9 cellular contexts compared by ENCODE assay signal in the genomic region with DNA sequence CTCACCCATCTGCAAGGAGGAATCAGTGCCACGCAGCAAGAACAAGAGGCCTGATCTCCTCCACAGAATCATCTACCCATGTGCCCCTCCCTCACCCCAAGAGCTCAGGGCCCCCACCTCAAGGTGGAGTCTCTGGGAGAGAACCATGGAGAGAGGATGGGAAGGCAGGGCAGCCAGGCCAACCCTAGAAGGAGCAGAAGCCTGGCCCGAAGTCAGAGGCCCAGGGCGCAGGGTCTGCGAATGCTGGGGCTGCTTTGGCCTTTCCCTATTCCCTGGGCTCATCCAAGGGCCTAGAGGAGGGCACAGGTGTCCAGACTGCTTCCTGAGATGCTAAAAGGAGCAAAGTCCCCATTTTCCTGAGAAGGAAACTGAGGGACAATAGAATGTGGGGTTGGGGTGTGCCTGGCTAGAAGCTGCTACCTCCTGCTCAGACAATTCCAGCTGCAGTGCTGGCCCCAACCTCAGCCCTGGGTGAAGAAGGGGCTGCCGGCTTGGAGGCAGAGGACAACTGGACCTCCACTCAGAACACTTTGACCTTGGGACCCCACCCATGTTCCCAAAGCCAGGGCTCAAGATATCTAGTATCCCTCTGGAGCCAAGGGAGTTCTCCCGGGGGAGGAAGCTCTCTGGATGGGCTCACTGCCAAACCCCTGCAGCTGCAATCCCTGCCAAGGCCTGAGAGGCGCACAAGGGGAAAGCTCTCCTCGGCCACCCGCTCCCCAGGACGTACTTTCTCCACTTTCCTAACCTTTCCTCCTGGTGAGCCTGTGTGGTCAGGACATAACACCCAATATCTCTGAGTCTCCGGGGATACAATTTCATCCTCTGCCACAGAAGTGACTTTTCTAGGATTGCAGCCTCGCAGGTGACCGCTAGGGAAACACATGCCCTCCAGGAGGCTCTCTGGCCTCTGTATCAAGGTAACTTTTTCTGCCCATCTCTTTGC. TPM values are rescaled to one million over a fixed set of nuclear protein-coding genes. Genes with fewer than 3 reads are reported as not detected.
DNase-seq lines count a peak whose midpoint lies in the region; ATAC-seq and TF ChIP-seq lines count a peak whose summit lies in the region.
"Had no signal": no experiment of that assay in that cellular context is flagged by ENCODE, and none has a peak within 500 bp of the region (broad histone marks: within the 10 kb centered on the region; RNA-seq: fewer than 3 reads in every experiment).

No MANE protein-coding gene starts in this region.

- no peaks in the 10 kb centered on the region for H3K27me3 ChIP-seq in liver (ENCODE audit: control insufficient read depth in 4 of 4, insufficient read depth in 4 of 4, low read length in 3 of 4)

- H3K27ac ChIP-seq in liver (ENCODE audit: low read depth in 1 of 2, low read length in 2 of 2) = no peak overlapping the region

- H3K9ac ChIP-seq in liver (ENCODE audit: low read depth in 1 of 2, low read length in 2 of 2) = no peak overlapping the region

- no peaks in the 10 kb centered on the region for H3K27me3 Mint-ChIP-seq in activated naive CD4-positive, alpha-beta T cell treated with anti-CD3 and anti-CD28 coated beads for 36 hours (ENCODE audit: low read depth)
- H3K27me3 Mint-ChIP-seq in stimulated activated naive B cell treated with anti-CD40 and anti-IgM and Interleukin-4, amounts not matched to agents 10 μg/mL and 1 μg/mL and 100 μg/mL, for 72 hours = no peaks in the 10 kb centered on the region

- H3K9me3 ChIP-seq in liver (ENCODE audit: control insufficient read depth in 4 of 4, low read length in 3 of 4) = no peaks in the 10 kb centered on the region

- H3K4me1 Mint-ChIP-seq in activated naive CD4-positive, alpha-beta T cell treated with anti-CD3 and anti-CD28 coated beads for 36 hours (ENCODE audit: low read depth) = peaks cover 15% of the 10 kb centered on the region
- peaks cover 50 to 83% of the 10 kb centered on the region in 2 donors for H3K4me1 Mint-ChIP-seq in stimulated activated naive B cell treated with anti-CD40 and anti-IgM and Interleukin-4, amounts not matched to agents 10 μg/mL and 1 μg/mL and 100 μg/mL, for 72 hours

- peak; percentile 14 for DNase-seq in activated naive CD4-positive, alpha-beta T cell treated with anti-CD3 and anti-CD28 coated beads for 36 hours
- no peak for DNase-seq in activated naive CD4-positive, alpha-beta T cell treated with anti-CD3 and anti-CD28 coated beads, Interleukin-2, amount 50 U/mL, for 72 hours (ENCODE audit: low spot score in 2 of 2)
- DNase-seq in NCI-H460 (ENCODE audit: extremely low read depth, low read depth) (peak; percentile 73), cerebellar cortex (ENCODE audit: low spot score) (peak; percentile 56), ureter (ENCODE audit: low spot score) (peak; percentile 83)
- no peak for DNase-seq in stimulated activated naive B cell treated with anti-CD40 and anti-IgM and Interleukin-4, amounts not matched to agents 10 μg/mL and 1 μg/mL and 100 μg/mL, for 72 hours

- H3K9me3 Mint-ChIP-seq in activated naive CD4-positive, alpha-beta T cell treated with anti-CD3 and anti-CD28 coated beads for 36 hours = no peaks in the 10 kb centered on the region
- H3K9me3 Mint-ChIP-seq in activated naive CD4-positive, alpha-beta T cell treated with anti-CD3 and anti-CD28 coated beads, Interleukin-2, amount 50 U/mL, for 72 hours = no peaks in the 10 kb centered on the region
- no peaks in the 10 kb centered on the region for H3K9me3 Mint-ChIP-seq in stimulated activated naive B cell treated with anti-CD40 and anti-IgM and Interleukin-4, amounts not matched to agents 10 μg/mL and 1 μg/mL and 100 μg/mL, for 72 hours

- 51% methylated on average over 13 of the region's 13 CpGs for WGBS in liver

- CTCF ChIA-PET in activated naive CD4-positive, alpha-beta T cell treated with anti-CD3 and anti-CD28 coated beads for 36 hours (lab: Charles Lee) = interaction anchor here (1.6 to 1.8 kb wide), 2 partner anchors 13 to 84 kb away, joined by 3 to 4 read pairs; no protein-coding TSS in a partner anchor

- peak; percentile 65 for TF ChIP-seq CTCF in liver (IDR thresholded peaks at IDR 0.05; ENCODE audit: low read depth, low read length, missing input control)

- no peaks in the 10 kb centered on the region for H3K36me3 ChIP-seq in liver (ENCODE audit: control insufficient read depth in 4 of 4, insufficient read depth in 3 of 4, low read depth in 1 of 4, low read length in 3 of 4)

- intact Hi-C loops in activated naive CD4-positive, alpha-beta T cell treated with anti-CD3 and anti-CD28 coated beads for 36 hours (cut with micrococcal nuclease) = no loop called here

- peak; percentile 7 to 43 for TF ChIP-seq RAD21 in liver (IDR thresholded peaks at IDR 0.05)

- H3K27ac Mint-ChIP-seq in activated naive CD4-positive, alpha-beta T cell treated with anti-CD3 and anti-CD28 coated beads for 36 hours = no peak overlapping the region
- H3K27ac Mint-ChIP-seq in activated naive CD4-positive, alpha-beta T cell treated with anti-CD3 and anti-CD28 coated beads, Interleukin-2, amount 50 U/mL, for 72 hours = peak overlapping the region in 1 of 2 donors; percentile 57
- H3K27ac Mint-ChIP-seq in stimulated activated naive B cell treated with anti-CD40 and anti-IgM and Interleukin-4, amounts not matched to agents 10 μg/mL and 1 μg/mL and 100 μg/mL, for 72 hours = no peak overlapping the region
- H3K27ac Mint-ChIP-seq: activated naive CD8-positive, alpha-beta T cell had no signal

- no peaks in the 10 kb centered on the region for H3K36me3 Mint-ChIP-seq in activated naive CD4-positive, alpha-beta T cell treated with anti-CD3 and anti-CD28 coated beads for 36 hours (ENCODE audit: low read depth)
- H3K36me3 Mint-ChIP-seq in activated naive CD4-positive, alpha-beta T cell treated with anti-CD3 and anti-CD28 coated beads, Interleukin-2, amount 50 U/mL, for 72 hours = no peaks in the 10 kb centered on the region
- H3K36me3 Mint-ChIP-seq in stimulated activated naive B cell treated with anti-CD40 and anti-IgM and Interleukin-4, amounts not matched to agents 10 μg/mL and 1 μg/mL and 100 μg/mL, for 72 hours = no peaks in the 10 kb centered on the region
- H3K36me3 Mint-ChIP-seq: activated naive CD8-positive, alpha-beta T cell had no signal

- H3K4me1 ChIP-seq in liver (ENCODE audit: control insufficient read depth in 4 of 4, insufficient read depth in 4 of 4, low read length in 3 of 4) = peaks cover 0 to 18% (median 1%) of the 10 kb centered on the region in 4 donors

- H3K4me3 Mint-ChIP-seq in activated naive CD4-positive, alpha-beta T cell treated with anti-CD3 and anti-CD28 coated beads for 36 hours = no peak overlapping the region
- no peak overlapping the region for H3K4me3 Mint-ChIP-seq in stimulated activated naive B cell treated with anti-CD40 and anti-IgM and Interleukin-4, amounts not matched to agents 10 μg/mL and 1 μg/mL and 100 μg/mL, for 72 hours

- no peak overlapping the region for H3K4me3 ChIP-seq in liver (ENCODE audit: low read depth in 1 of 3, low read length in 3 of 3)

- no peak for ATAC-seq in activated naive CD4-positive, alpha-beta T cell treated with anti-CD3 and anti-CD28 coated beads, Interleukin-2, amount 50 U/mL, for 72 hours
- ATAC-seq in GM19452 (IDR thresholded peaks at IDR 0.05; ENCODE audit: unreplicated experiment) = no peak
- no peak for ATAC-seq in stimulated activated naive B cell treated with anti-CD40 and anti-IgM and Interleukin-4, amounts not matched to agents 10 μg/mL and 1 μg/mL and 100 μg/mL, for 72 hours (replicated peaks)

TF ChIP-seq in liver, 16 proteins besides CTCF, POLR2A, EP300 and RAD21 (continues in another document):
- TF ChIP-seq NR2F2 (IDR thresholded peaks at IDR 0.05) = no peak
- no peak for TF ChIP-seq RXRA (IDR thresholded peaks at IDR 0.05)
- TF ChIP-seq SP1 (IDR thresholded peaks at IDR 0.05) = no peak
- no peak for TF ChIP-seq FOXA2 (IDR thresholded peaks at IDR 0.05)
- TF ChIP-seq, protein P1, sequence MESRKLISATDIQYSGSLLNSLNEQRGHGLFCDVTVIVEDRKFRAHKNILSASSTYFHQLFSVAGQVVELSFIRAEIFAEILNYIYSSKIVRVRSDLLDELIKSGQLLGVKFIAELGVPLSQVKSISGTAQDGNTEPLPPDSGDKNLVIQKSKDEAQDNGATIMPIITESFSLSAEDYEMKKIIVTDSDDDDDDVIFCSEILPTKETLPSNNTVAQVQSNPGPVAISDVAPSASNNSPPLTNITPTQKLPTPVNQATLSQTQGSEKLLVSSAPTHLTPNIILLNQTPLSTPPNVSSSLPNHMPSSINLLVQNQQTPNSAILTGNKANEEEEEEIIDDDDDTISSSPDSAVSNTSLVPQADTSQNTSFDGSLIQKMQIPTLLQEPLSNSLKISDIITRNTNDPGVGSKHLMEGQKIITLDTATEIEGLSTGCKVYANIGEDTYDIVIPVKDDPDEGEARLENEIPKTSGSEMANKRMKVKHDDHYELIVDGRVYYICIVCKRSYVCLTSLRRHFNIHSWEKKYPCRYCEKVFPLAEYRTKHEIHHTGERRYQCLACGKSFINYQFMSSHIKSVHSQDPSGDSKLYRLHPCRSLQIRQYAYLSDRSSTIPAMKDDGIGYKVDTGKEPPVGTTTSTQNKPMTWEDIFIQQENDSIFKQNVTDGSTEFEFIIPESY (IDR thresholded peaks at IDR 0.05) = no peak
- TF ChIP-seq, protein P2, sequence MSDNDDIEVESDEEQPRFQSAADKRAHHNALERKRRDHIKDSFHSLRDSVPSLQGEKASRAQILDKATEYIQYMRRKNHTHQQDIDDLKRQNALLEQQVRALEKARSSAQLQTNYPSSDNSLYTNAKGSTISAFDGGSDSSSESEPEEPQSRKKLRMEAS (IDR thresholded peaks at IDR 0.05) = no peak
- TF ChIP-seq, protein P3, sequence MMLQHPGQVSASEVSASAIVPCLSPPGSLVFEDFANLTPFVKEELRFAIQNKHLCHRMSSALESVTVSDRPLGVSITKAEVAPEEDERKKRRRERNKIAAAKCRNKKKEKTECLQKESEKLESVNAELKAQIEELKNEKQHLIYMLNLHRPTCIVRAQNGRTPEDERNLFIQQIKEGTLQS (IDR thresholded peaks at IDR 0.05) = no peak
- no peak for TF ChIP-seq YY1 (IDR thresholded peaks at IDR 0.05)
- no peak for TF ChIP-seq HNF4A (conservative IDR thresholded peaks at IDR 0.05)

RNA-seq across cellular contexts. Expression of a gene that starts 16.6 kb away (rescaled TPM):
- total RNA-seq in activated naive CD4-positive, alpha-beta T cell treated with anti-CD3 and anti-CD28 coated beads for 36 hours = under 1 TPM in 1 of 2 experiments, not detected in 1; 0.79 TPM
- 1 to 10 TPM in 1 of 2 donors, not detected in 1; 1.4 TPM for total RNA-seq in activated naive CD4-positive, alpha-beta T cell treated with anti-CD3 and anti-CD28 coated beads, Interleukin-2, amount 50 U/mL, for 72 hours
- not detected in 2 replicates for total RNA-seq in NCI-H460 (2014; rRNA removed; shearing (Covaris generic))
- not detected in 2 replicates for polyA plus RNA-seq in NCI-H460 (2014; cell fraction: nucleus; rRNA removed)
- not detected for total RNA-seq in liver
- polyA plus RNA-seq in liver = not detected
- not detected for total RNA-seq in ureter

RNA-seq across cellular contexts. Expression of a gene that starts 17.4 kb away (rescaled TPM):
- under 1 TPM; 0.14 to 0.30 TPM for total RNA-seq in activated naive CD4-positive, alpha-beta T cell treated with anti-CD3 and anti-CD28 coated beads for 36 hours
- under 1 TPM; 0.14 to 0.62 TPM for total RNA-seq in activated naive CD4-positive, alpha-beta T cell treated with anti-CD3 and anti-CD28 coated beads, Interleukin-2, amount 50 U/mL, for 72 hours
- total RNA-seq in NCI-H460 (2014; rRNA removed; shearing (Covaris generic)) = not detected in 2 replicates
- polyA plus RNA-seq in NCI-H460 (2014; cell fraction: nucleus; rRNA removed) = not detected in 2 replicates
- total RNA-seq in liver (not detected), ureter (0.16 TPM)
- polyA plus RNA-seq in liver = not detected

Comparison
In these comparisons a context has a peak if more than half of its experiments do, and no peak if none do; other contexts are left out.
1. DNase-seq: peak in activated naive CD4-positive, alpha-beta T cell treated with anti-CD3 and anti-CD28 coated beads for 36 hours (single experiment), NCI-H460 (single experiment), cerebellar cortex (single experiment) and ureter (single experiment); none in activated naive CD4-positive, alpha-beta T cell treated with anti-CD3 and anti-CD28 coated beads, Interleukin-2, amount 50 U/mL, for 72 hours (0 of 2) and stimulated activated naive B cell treated with anti-CD40 and anti-IgM and Interleukin-4, amounts not matched to agents 10 μg/mL and 1 μg/mL and 100 μg/mL, for 72 hours (single experiment).